22 cellular contexts compared by ENCODE assay signal in the genomic region with DNA sequence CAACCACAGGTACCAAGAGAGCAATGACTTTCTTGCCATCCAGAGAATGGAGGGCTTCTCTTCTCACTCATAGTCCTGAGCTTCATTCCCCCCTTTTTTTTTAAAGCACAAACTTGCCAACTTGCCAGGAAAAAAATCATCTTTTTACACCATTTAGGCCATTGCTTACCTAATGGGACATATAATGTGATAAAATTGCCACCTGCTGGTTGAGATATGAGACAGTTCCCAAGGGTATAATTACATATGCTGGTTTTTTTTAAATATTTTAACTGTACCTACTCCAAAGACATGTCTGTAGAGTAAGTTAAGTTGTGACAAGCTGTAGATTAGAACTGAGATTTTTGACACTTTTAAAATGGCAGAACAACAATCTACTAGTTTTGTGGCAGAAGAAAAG.
"Had no signal": no experiment of that assay in that cellular context is flagged by ENCODE, and none has a peak within 500 bp of the region (broad histone marks: within the 10 kb centered on the region; RNA-seq: fewer than 3 reads in every experiment).

No MANE protein-coding gene starts in this region.

- DNase-seq: activated CD4-positive, alpha-beta memory T cell treated with anti-CD3 and anti-CD28 coated beads, Interleukin-2, amount 10 ng/mL, durations not matched to agents 7 days and 5 days; activated CD4-positive, alpha-beta T cell treated with anti-CD3 and anti-CD28 coated beads for 1 hour; activated CD4-positive, alpha-beta T cell treated with anti-CD3 and anti-CD28 coated beads, Interleukin-2, amount 10 ng/mL, durations not matched to agents 7 days and 5 days; activated CD8-positive, alpha-beta memory T cell treated with anti-CD3 and anti-CD28 coated beads, Interleukin-2, amount 50 U/mL, for 48 hours; activated gamma-delta T cell; activated naive CD4-positive, alpha-beta T cell treated with anti-CD3 and anti-CD28 coated beads, Interleukin-2, amount 10 ng/mL, durations not matched to agents 7 days and 5 days; activated naive CD8-positive, alpha-beta T cell treated with anti-CD3 and anti-CD28 coated beads, Interleukin-2, amount 10 ng/mL, durations not matched to agents 7 days and 5 days; activated T-cell treated with anti-CD3 and anti-CD28 coated beads, Interleukin-2, amount 50 U/mL, for 24 hours; cerebellar nuclear complex; colonic mucosa; effector CD8-positive, alpha-beta T cell; esophagus squamous epithelium; foreskin melanocyte; heart right ventricle; left lung; mesendoderm; stimulated activated CD4-positive, alpha-beta T cell treated with anti-CD3 and anti-CD28 coated beads, Interleukin-15, amount 100 ng/mL, for 24 hours; stimulated activated CD4-positive, alpha-beta T cell treated with anti-CD3 and anti-CD28 coated beads, Interleukin-2, amount 100 ng/mL, for 24 hours; stimulated activated naive B cell treated with anti-CD40 and anti-IgM and Interleukin-4, amounts not matched to agents 10 μg/mL and 1 μg/mL and 100 μg/mL, for 72 hours; stomach; tibial artery; upper lobe of right lung had no signal
